Comparison of ENCODE assay signal across 10 cellular contexts in the genomic region with DNA sequence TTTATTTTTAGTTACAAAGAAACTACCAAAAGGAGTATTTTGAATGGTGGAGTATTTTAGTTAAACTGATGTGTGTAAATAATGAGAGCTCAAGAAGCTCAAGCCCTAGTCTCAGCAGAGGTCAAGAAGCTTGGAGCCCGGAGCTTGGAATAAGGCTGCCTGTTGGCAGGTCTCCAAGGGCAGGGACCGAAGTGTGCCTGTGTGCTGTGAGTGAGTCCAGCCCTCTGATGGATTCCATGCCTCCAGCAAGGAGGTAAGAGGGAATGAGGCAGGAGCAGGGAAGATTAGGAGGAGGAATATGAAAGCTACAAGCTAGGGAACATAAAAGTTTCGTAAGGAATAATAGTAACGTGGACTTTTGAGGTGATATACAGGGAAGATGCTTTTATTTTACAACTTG. TPM values are rescaled to one million over a fixed set of nuclear protein-coding genes. Genes with fewer than 3 reads are reported as not detected.
DNase-seq lines count a peak whose midpoint lies in the region; ATAC-seq and TF ChIP-seq lines count a peak whose summit lies in the region.
"Had no signal": no experiment of that assay in that cellular context is flagged by ENCODE, and none has a peak within 500 bp of the region (broad histone marks: within the 10 kb centered on the region; RNA-seq: fewer than 3 reads in every experiment).

No MANE protein-coding gene starts in this region.

- no peaks in the 10 kb centered on the region for H3K27me3 ChIP-seq in CD4-positive, alpha-beta T cell (ENCODE audit: control insufficient read depth, insufficient read depth, low read length)
- H3K27me3 ChIP-seq in osteoblast (ENCODE audit: insufficient read depth, low read length): no peaks in the 10 kb centered on the region

- no peak for DNase-seq in CD4-positive, alpha-beta T cell
- DNase-seq in RPMI7951 (ENCODE audit: low read depth): peak; percentile 36
- peak; percentile 30 for DNase-seq in glomerular visceral epithelial cell (ENCODE audit: extremely low spot score)
- DNase-seq in osteoblast (ENCODE audit: insufficient read length, low spot score, missing footprints): no peak
- DNase-seq in A172 (ENCODE audit: low spot score): no peak
- DNase-seq in stimulated activated naive CD8-positive, alpha-beta T cell treated with anti-CD3 and anti-CD28 coated beads, Interleukin-15, amount 100 ng/mL, for 72 hours: no peak
- DNase-seq in SKM-1 treated with dmso at 0.1 percent for 144 hours (lab: John Stamatoyannopoulos, UW; ENCODE audit: unreplicated experiment): no peak
- DNase-seq: central memory CD4-positive, alpha-beta T cell; DMS79 treated with DMSO at 0.1 percent for 48 hours had no signal

- H2AFZ ChIP-seq in osteoblast (ENCODE audit: low read length): no peak overlapping the region

- no peaks in the 10 kb centered on the region for H3K27me3 Mint-ChIP-seq in CD4-positive, alpha-beta T cell
- no peaks in the 10 kb centered on the region for H3K27me3 Mint-ChIP-seq in stimulated activated naive CD8-positive, alpha-beta T cell treated with anti-CD3 and anti-CD28 coated beads, Interleukin-15, amount 100 ng/mL, for 72 hours

- TF ChIP-seq CTCF in CD4-positive, alpha-beta T cell (IDR thresholded peaks at IDR 0.05): no peak
- no peak for TF ChIP-seq CTCF in osteoblast (IDR thresholded peaks at IDR 0.05; ENCODE audit: extremely low read depth, low read depth, low read length)

- intact Hi-C loops in CD4-positive, alpha-beta T cell (cut with DNase I, micrococcal nuclease): no loop called here

- no peak overlapping the region for H3K4me3 Mint-ChIP-seq in CD4-positive, alpha-beta T cell
- H3K4me3 Mint-ChIP-seq in stimulated activated naive CD8-positive, alpha-beta T cell treated with anti-CD3 and anti-CD28 coated beads, Interleukin-15, amount 100 ng/mL, for 72 hours: no peak overlapping the region

- H3K79me2 ChIP-seq in osteoblast (ENCODE audit: insufficient read depth, low read length): peaks cover 92% of the 10 kb centered on the region

- CTCF ChIA-PET in CD4-positive, alpha-beta T cell (lab: Charles Lee): interaction anchor here (1.5 kb wide), 1 partner anchor 23 kb away, joined by 4 read pairs; no protein-coding TSS in a partner anchor

- peaks cover 59% of the 10 kb centered on the region for H3K36me3 Mint-ChIP-seq in CD4-positive, alpha-beta T cell (ENCODE audit: low read depth)

- H3K4me1 ChIP-seq in osteoblast (ENCODE audit: insufficient read depth, low read length): peaks cover 33% of the 10 kb centered on the region

- H3K36me3 ChIP-seq in osteoblast (ENCODE audit: insufficient read depth, low read length): peaks cover 13% of the 10 kb centered on the region

- ATAC-seq in CD4-positive, alpha-beta T cell (ENCODE audit: poor library complexity): no peak
- no peak for ATAC-seq in HG03439 (IDR thresholded peaks at IDR 0.05; ENCODE audit: unreplicated experiment)
- ATAC-seq in stimulated activated naive CD8-positive, alpha-beta T cell treated with anti-CD3 and anti-CD28 coated beads, Interleukin-15, amount 100 ng/mL, for 72 hours: no peak

- peaks cover 74% of the 10 kb centered on the region for H3K4me1 Mint-ChIP-seq in CD4-positive, alpha-beta T cell (ENCODE audit: low read depth)
- peaks cover 60% of the 10 kb centered on the region for H3K4me1 Mint-ChIP-seq in stimulated activated naive CD8-positive, alpha-beta T cell treated with anti-CD3 and anti-CD28 coated beads, Interleukin-15, amount 100 ng/mL, for 72 hours

- no peak overlapping the region for H3K4me3 ChIP-seq in osteoblast (ENCODE audit: insufficient read depth, low read length)

- no peaks in the 10 kb centered on the region for H3K9me3 ChIP-seq in CD4-positive, alpha-beta T cell (ENCODE audit: control insufficient read depth, low read length)
- no peaks in the 10 kb centered on the region for H3K9me3 ChIP-seq in osteoblast (ENCODE audit: low read depth, low read length)

- POLR2A ChIA-PET in CD4-positive, alpha-beta T cell (lab: Charles Lee): interaction anchor here (1.9 kb wide), 1 partner anchor 24 kb away, joined by 6 read pairs; a partner anchor contains a TSS

- no peaks in the 10 kb centered on the region for H3K9me3 Mint-ChIP-seq in CD4-positive, alpha-beta T cell
- H3K9me3 Mint-ChIP-seq in stimulated activated naive CD8-positive, alpha-beta T cell treated with anti-CD3 and anti-CD28 coated beads, Interleukin-15, amount 100 ng/mL, for 72 hours: no peaks in the 10 kb centered on the region

- H3K27ac Mint-ChIP-seq in CD4-positive, alpha-beta T cell: peak overlapping the region; percentile 9
- H3K27ac Mint-ChIP-seq in stimulated activated naive CD8-positive, alpha-beta T cell treated with anti-CD3 and anti-CD28 coated beads, Interleukin-15, amount 100 ng/mL, for 72 hours: no peak overlapping the region

- H4K20me1 ChIP-seq in osteoblast (ENCODE audit: insufficient read depth, low read length): peaks cover 60% of the 10 kb centered on the region

- no peak overlapping the region for H3K27ac ChIP-seq in CD4-positive, alpha-beta T cell (ENCODE audit: low read depth, low read length)
- H3K27ac ChIP-seq in osteoblast (ENCODE audit: low read depth, low read length): peak overlapping the region; percentile 38

- H3K4me2 ChIP-seq in osteoblast (ENCODE audit: insufficient read depth, low read length): peak overlapping the region; percentile 71

RNA-seq across cellular contexts. Expression of a gene that starts 4.4 kb away (rescaled TPM):
- total RNA-seq in CD4-positive, alpha-beta T cell: 10 to 100 TPM; 18.1 to 21.1 TPM
- total RNA-seq in RPMI7951 (2014; rRNA removed; shearing (Covaris generic)): 13.3 and 16.1 TPM in 2 replicates
- total RNA-seq in osteoblast: 28.6 and 38.6 TPM in 2 replicates
- 27.4 and 48.6 TPM in 2 replicates for total RNA-seq in A172 (2014; rRNA removed; shearing (Covaris generic))

RNA-seq across cellular contexts. Expression of a gene that starts 24.3 kb away (rescaled TPM):
- total RNA-seq in CD4-positive, alpha-beta T cell: 10 to 100 TPM; 14.5 to 14.6 TPM
- total RNA-seq in RPMI7951 (2014; rRNA removed; shearing (Covaris generic)): 60.6 and 62.8 TPM in 2 replicates
- 47.7 and 48.1 TPM in 2 replicates for total RNA-seq in osteoblast
- 107 and 125 TPM in 2 replicates for total RNA-seq in A172 (2014; rRNA removed; shearing (Covaris generic))

Comparison
In these comparisons a context has a peak if more than half of its experiments do, and no peak if none do; other contexts are left out.
1. DNase-seq: peak in RPMI7951 (single experiment) and glomerular visceral epithelial cell (single experiment); none in CD4-positive, alpha-beta T cell (0 of 10), osteoblast (single experiment), A172 (single experiment), stimulated activated naive CD8-positive, alpha-beta T cell treated with anti-CD3 and anti-CD28 coated beads, Interleukin-15, amount 100 ng/mL, for 72 hours (0 of 2) and SKM-1 treated with dmso at 0.1 percent for 144 hours (single experiment).